ENCODE assay signal across 1 cellular context in the genomic region with DNA sequence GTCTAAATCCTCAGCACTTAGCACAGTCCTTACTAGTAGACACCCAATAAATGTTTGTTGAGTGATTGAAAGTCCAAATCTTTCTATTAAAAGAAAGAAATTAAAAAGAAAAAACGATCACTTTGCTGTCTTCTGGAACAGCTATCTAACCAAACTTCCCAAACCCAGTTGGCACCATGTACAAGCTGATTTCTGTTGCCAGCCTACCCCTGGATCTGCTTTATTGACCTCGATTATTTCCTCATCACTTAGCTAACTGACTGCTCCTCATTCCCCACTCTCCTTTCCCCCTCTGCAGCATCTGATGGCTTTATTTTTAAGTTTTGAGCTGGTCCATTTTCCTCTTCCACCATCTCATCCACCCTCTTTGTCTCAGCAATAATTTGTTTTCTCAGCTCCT.
TF ChIP-seq lines count a peak whose summit lies in the region.

No MANE protein-coding gene starts in this region.

TF ChIP-seq in HepG2, 621 proteins besides CTCF, POLR2A, EP300 and RAD21 (continued from another document):
- TF ChIP-seq, protein P1, sequence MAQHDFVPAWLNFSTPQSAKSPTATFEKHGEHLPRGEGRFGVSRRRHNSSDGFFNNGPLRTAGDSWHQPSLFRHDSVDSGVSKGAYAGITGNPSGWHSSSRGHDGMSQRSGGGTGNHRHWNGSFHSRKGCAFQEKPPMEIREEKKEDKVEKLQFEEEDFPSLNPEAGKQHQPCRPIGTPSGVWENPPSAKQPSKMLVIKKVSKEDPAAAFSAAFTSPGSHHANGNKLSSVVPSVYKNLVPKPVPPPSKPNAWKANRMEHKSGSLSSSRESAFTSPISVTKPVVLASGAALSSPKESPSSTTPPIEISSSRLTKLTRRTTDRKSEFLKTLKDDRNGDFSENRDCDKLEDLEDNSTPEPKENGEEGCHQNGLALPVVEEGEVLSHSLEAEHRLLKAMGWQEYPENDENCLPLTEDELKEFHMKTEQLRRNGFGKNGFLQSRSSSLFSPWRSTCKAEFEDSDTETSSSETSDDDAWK (CRISPR knock-in tag; IDR thresholded peaks at IDR 0.05) = no peak
- no peak for TF ChIP-seq ZNF558 (CRISPR knock-in tag; IDR thresholded peaks at IDR 0.05; ENCODE audit: borderline replicate concordance)
- no peak for TF ChIP-seq CBX5 (CRISPR knock-in tag; IDR thresholded peaks at IDR 0.05; ENCODE audit: borderline replicate concordance)
- TF ChIP-seq, protein P2, sequence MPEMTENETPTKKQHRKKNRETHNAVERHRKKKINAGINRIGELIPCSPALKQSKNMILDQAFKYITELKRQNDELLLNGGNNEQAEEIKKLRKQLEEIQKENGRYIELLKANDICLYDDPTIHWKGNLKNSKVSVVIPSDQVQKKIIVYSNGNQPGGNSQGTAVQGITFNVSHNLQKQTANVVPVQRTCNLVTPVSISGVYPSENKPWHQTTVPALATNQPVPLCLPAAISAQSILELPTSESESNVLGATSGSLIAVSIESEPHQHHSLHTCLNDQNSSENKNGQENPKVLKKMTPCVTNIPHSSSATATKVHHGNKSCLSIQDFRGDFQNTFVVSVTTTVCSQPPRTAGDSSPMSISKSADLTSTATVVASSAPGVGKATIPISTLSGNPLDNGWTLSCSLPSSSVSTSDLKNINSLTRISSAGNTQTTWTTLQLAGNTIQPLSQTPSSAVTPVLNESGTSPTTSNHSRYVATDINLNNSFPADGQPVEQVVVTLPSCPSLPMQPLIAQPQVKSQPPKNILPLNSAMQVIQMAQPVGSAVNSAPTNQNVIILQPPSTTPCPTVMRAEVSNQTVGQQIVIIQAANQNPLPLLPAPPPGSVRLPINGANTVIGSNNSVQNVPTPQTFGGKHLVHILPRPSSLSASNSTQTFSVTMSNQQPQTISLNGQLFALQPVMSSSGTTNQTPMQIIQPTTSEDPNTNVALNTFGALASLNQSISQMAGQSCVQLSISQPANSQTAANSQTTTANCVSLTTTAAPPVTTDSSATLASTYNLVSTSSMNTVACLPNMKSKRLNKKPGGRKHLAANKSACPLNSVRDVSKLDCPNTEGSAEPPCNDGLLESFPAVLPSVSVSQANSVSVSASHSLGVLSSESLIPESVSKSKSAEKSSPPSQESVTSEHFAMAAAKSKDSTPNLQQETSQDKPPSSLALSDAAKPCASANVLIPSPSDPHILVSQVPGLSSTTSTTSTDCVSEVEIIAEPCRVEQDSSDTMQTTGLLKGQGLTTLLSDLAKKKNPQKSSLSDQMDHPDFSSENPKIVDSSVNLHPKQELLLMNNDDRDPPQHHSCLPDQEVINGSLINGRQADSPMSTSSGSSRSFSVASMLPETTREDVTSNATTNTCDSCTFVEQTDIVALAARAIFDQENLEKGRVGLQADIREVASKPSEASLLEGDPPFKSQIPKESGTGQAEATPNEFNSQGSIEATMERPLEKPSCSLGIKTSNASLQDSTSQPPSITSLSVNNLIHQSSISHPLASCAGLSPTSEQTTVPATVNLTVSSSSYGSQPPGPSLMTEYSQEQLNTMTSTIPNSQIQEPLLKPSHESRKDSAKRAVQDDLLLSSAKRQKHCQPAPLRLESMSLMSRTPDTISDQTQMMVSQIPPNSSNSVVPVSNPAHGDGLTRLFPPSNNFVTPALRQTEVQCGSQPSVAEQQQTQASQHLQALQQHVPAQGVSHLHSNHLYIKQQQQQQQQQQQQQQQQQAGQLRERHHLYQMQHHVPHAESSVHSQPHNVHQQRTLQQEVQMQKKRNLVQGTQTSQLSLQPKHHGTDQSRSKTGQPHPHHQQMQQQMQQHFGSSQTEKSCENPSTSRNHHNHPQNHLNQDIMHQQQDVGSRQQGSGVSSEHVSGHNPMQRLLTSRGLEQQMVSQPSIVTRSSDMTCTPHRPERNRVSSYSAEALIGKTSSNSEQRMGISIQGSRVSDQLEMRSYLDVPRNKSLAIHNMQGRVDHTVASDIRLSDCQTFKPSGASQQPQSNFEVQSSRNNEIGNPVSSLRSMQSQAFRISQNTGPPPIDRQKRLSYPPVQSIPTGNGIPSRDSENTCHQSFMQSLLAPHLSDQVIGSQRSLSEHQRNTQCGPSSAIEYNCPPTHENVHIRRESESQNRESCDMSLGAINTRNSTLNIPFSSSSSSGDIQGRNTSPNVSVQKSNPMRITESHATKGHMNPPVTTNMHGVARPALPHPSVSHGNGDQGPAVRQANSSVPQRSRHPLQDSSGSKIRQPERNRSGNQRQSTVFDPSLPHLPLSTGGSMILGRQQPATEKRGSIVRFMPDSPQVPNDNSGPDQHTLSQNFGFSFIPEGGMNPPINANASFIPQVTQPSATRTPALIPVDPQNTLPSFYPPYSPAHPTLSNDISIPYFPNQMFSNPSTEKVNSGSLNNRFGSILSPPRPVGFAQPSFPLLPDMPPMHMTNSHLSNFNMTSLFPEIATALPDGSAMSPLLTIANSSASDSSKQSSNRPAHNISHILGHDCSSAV (CRISPR knock-in tag; IDR thresholded peaks at IDR 0.05; ENCODE audit: borderline replicate concordance) = no peak
- TF ChIP-seq TMF1 (CRISPR knock-in tag; IDR thresholded peaks at IDR 0.05; ENCODE audit: low read depth) = no peak
- TF ChIP-seq SYNCRIP (IDR thresholded peaks at IDR 0.05; ENCODE audit: insufficient read depth, low read depth, low read length) = no peak
- no peak for TF ChIP-seq ZNF20 (CRISPR knock-in tag; IDR thresholded peaks at IDR 0.05)
- TF ChIP-seq SRSF9 (IDR thresholded peaks at IDR 0.05; ENCODE audit: borderline replicate concordance, insufficient read depth, low read depth, low read length, poor library complexity, severe bottlenecking) = no peak
- no peak for TF ChIP-seq KDM5A (IDR thresholded peaks at IDR 0.05; ENCODE audit: borderline replicate concordance, low read length)
- no peak for TF ChIP-seq ZNF792 (CRISPR knock-in tag; IDR thresholded peaks at IDR 0.05)
- TF ChIP-seq, protein P3, sequence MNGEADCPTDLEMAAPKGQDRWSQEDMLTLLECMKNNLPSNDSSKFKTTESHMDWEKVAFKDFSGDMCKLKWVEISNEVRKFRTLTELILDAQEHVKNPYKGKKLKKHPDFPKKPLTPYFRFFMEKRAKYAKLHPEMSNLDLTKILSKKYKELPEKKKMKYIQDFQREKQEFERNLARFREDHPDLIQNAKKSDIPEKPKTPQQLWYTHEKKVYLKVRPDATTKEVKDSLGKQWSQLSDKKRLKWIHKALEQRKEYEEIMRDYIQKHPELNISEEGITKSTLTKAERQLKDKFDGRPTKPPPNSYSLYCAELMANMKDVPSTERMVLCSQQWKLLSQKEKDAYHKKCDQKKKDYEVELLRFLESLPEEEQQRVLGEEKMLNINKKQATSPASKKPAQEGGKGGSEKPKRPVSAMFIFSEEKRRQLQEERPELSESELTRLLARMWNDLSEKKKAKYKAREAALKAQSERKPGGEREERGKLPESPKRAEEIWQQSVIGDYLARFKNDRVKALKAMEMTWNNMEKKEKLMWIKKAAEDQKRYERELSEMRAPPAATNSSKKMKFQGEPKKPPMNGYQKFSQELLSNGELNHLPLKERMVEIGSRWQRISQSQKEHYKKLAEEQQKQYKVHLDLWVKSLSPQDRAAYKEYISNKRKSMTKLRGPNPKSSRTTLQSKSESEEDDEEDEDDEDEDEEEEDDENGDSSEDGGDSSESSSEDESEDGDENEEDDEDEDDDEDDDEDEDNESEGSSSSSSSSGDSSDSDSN (CRISPR knock-in tag; IDR thresholded peaks at IDR 0.05) = no peak
- TF ChIP-seq U2AF2 (IDR thresholded peaks at IDR 0.05; ENCODE audit: low read depth, low read length) = no peak
- TF ChIP-seq, protein P4, sequence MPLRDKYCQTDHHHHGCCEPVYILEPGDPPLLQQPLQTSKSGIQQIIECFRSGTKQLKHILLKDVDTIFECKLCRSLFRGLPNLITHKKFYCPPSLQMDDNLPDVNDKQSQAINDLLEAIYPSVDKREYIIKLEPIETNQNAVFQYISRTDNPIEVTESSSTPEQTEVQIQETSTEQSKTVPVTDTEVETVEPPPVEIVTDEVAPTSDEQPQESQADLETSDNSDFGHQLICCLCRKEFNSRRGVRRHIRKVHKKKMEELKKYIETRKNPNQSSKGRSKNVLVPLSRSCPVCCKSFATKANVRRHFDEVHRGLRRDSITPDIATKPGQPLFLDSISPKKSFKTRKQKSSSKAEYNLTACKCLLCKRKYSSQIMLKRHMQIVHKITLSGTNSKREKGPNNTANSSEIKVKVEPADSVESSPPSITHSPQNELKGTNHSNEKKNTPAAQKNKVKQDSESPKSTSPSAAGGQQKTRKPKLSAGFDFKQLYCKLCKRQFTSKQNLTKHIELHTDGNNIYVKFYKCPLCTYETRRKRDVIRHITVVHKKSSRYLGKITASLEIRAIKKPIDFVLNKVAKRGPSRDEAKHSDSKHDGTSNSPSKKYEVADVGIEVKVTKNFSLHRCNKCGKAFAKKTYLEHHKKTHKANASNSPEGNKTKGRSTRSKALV (CRISPR knock-in tag; IDR thresholded peaks at IDR 0.05) = no peak
- no peak for TF ChIP-seq BHLHE40 (IDR thresholded peaks at IDR 0.05; ENCODE audit: low read length)
- no peak for TF ChIP-seq MED8 (CRISPR knock-in tag; IDR thresholded peaks at IDR 0.05; ENCODE audit: insufficient replicate concordance)
